ENCODE assay signal across 16 cellular contexts in genomic region chr1:93353286-93353685, GRCh38. TPM values are rescaled to one million over a fixed set of nuclear protein-coding genes. Genes with fewer than 3 reads are reported as not detected.
DNase-seq lines count a peak whose midpoint lies in the region; ATAC-seq and TF ChIP-seq lines count a peak whose summit lies in the region.
"Had no signal": no experiment of that assay in that cellular context is flagged by ENCODE, and none has a peak within 500 bp of the region (broad histone marks: within the 10 kb centered on the region; RNA-seq: fewer than 3 reads in every experiment).

No MANE protein-coding gene starts in this region.

- H3K9me3 Mint-ChIP-seq in activated T-cell treated with anti-CD3 and anti-CD28 coated beads, Interleukin-2, amount 50 U/mL, for 72 hours: no peaks in the 10 kb centered on the region
- H3K9me3 Mint-ChIP-seq: type B pancreatic cell had no signal

- peak in 1 of 2 donors; percentile 22 for ATAC-seq in activated T-cell treated with anti-CD3 and anti-CD28 coated beads, Interleukin-2, amount 50 U/mL, for 72 hours (replicated peaks in 1 of 2)
- peak; percentile 79 for ATAC-seq in SK-N-SH treated with all-trans-retinoic acid at 6 μM for 48 hours

- H3K9me3 ChIP-seq in subcutaneous abdominal adipose tissue (ENCODE audit: control insufficient read depth in 5 of 5, low read length in 5 of 5): no peaks in the 10 kb centered on the region

- H3K4me1 Mint-ChIP-seq in activated T-cell treated with anti-CD3 and anti-CD28 coated beads, Interleukin-2, amount 50 U/mL, for 72 hours (ENCODE audit: low read depth): peaks cover 72% of the 10 kb centered on the region

- H3K36me3 Mint-ChIP-seq in activated T-cell treated with anti-CD3 and anti-CD28 coated beads, Interleukin-2, amount 50 U/mL, for 72 hours (ENCODE audit: insufficient read depth in 2 of 2): peaks cover 7 to 36% of the 10 kb centered on the region in 2 donors

- peaks cover 0 to 49% (median 31%) of the 10 kb centered on the region in 5 donors for H3K4me1 ChIP-seq in subcutaneous abdominal adipose tissue (ENCODE audit: control insufficient read depth in 5 of 5, insufficient read depth in 5 of 5, low read length in 5 of 5)

- H3K27ac ChIP-seq in subcutaneous abdominal adipose tissue (ENCODE audit: low read depth, low read length): peak overlapping the region; percentile 21

- H3K36me3 ChIP-seq in subcutaneous abdominal adipose tissue (ENCODE audit: control insufficient read depth in 5 of 5, insufficient read depth in 5 of 5, low read length in 5 of 5): peaks cover 13 to 37% (median 25%) of the 10 kb centered on the region in 5 donors

- no peaks in the 10 kb centered on the region for H3K27me3 ChIP-seq in subcutaneous abdominal adipose tissue (ENCODE audit: control insufficient read depth in 5 of 5, insufficient read depth in 4 of 5, low read length in 5 of 5)

- peak overlapping the region; percentile 91 for H3K27ac Mint-ChIP-seq in activated T-cell treated with anti-CD3 and anti-CD28 coated beads, Interleukin-2, amount 50 U/mL, for 72 hours
- H3K27ac Mint-ChIP-seq: activated naive CD8-positive, alpha-beta T cell treated with anti-CD3 and anti-CD28 coated beads, Interleukin-2, amount 10 ng/mL, durations not matched to agents 7 days and 5 days; type B pancreatic cell had no signal

- no peak for TF ChIP-seq CTCF in fibroblast of mammary gland (conservative IDR thresholded peaks at IDR 0.05; ENCODE audit: control insufficient read depth, insufficient read depth, low read depth, low read length)

- no peaks in the 10 kb centered on the region for H3K27me3 Mint-ChIP-seq in activated T-cell treated with anti-CD3 and anti-CD28 coated beads, Interleukin-2, amount 50 U/mL, for 72 hours (ENCODE audit: low read depth)
- H3K27me3 Mint-ChIP-seq: activated naive CD8-positive, alpha-beta T cell treated with anti-CD3 and anti-CD28 coated beads, Interleukin-2, amount 10 ng/mL, durations not matched to agents 7 days and 5 days; type B pancreatic cell had no signal

- H3K4me3 ChIP-seq in fibroblast of mammary gland (ENCODE audit: control insufficient read depth, low read depth, low read length): no peak overlapping the region
- H3K4me3 ChIP-seq in subcutaneous abdominal adipose tissue (ENCODE audit: low read depth in 1 of 5, low read length in 5 of 5): no peak overlapping the region

- H3K4me3 Mint-ChIP-seq in activated T-cell treated with anti-CD3 and anti-CD28 coated beads, Interleukin-2, amount 50 U/mL, for 72 hours: peak overlapping the region; percentile 39 to 50
- H3K4me3 Mint-ChIP-seq: type B pancreatic cell had no signal

- no peak for DNase-seq in activated T-cell treated with anti-CD3 and anti-CD28 coated beads, Interleukin-2, amount 50 U/mL, for 72 hours
- no peak for DNase-seq in activated T-cell treated with anti-CD3 and anti-CD28 coated beads, Interleukin-2, amount 50 U/mL, for 48 hours
- DNase-seq in fibroblast of mammary gland (ENCODE audit: low read depth) (peak; percentile 56), ureter (ENCODE audit: low spot score) (no peak), globus pallidus (ENCODE audit: low spot score) (no peak)
- no peak for DNase-seq in central memory CD4-positive, alpha-beta T cell
- DNase-seq: activated CD4-positive, alpha-beta T cell treated with anti-CD3 and anti-CD28 coated beads, Interleukin-2, amount 50 U/mL, for 48 hours; activated naive CD8-positive, alpha-beta T cell treated with anti-CD3 and anti-CD28 coated beads, Interleukin-2, amount 10 ng/mL, durations not matched to agents 7 days and 5 days; DMS53; Karpas-422; NCI-H187 treated with DMSO at 0.1 percent for 48 hours; NCI-H748 treated with DMSO at 0.1 percent for 48 hours; posterior cingulate gyrus had no signal

- H3K9ac ChIP-seq in subcutaneous abdominal adipose tissue (ENCODE audit: low read length in 5 of 5): peak overlapping the region in 2 of 5 donors; percentile 4 to 52

TF ChIP-seq in SK-N-SH treated with all-trans-retinoic acid at 6 μM for 48 hours, 23 proteins besides CTCF, POLR2A, EP300 and RAD21:
- no peak for TF ChIP-seq CSRNP3 (CRISPR knock-in tag; IDR thresholded peaks at IDR 0.05)
- no peak for TF ChIP-seq ZC3H10 (CRISPR knock-in tag; IDR thresholded peaks at IDR 0.05)
- no peak for TF ChIP-seq SNAI2 (CRISPR knock-in tag; IDR thresholded peaks at IDR 0.05)
- no peak for TF ChIP-seq ARNTL (CRISPR knock-in tag; IDR thresholded peaks at IDR 0.05; ENCODE audit: borderline replicate concordance, low read depth)
- no peak for TF ChIP-seq CSDC2 (CRISPR knock-in tag; IDR thresholded peaks at IDR 0.05)
- no peak for TF ChIP-seq CREB5 (CRISPR knock-in tag; IDR thresholded peaks at IDR 0.05; ENCODE audit: low read depth)
- no peak for TF ChIP-seq ESRRG (CRISPR knock-in tag; IDR thresholded peaks at IDR 0.05)
- no peak for TF ChIP-seq BACH2 (CRISPR knock-in tag; IDR thresholded peaks at IDR 0.05; ENCODE audit: borderline replicate concordance)
- no peak for TF ChIP-seq GLIS3 (CRISPR knock-in tag; IDR thresholded peaks at IDR 0.05)
- no peak for TF ChIP-seq POU6F1 (CRISPR knock-in tag; IDR thresholded peaks at IDR 0.05; ENCODE audit: borderline replicate concordance, low read depth)
- no peak for TF ChIP-seq ZFP30 (CRISPR knock-in tag; IDR thresholded peaks at IDR 0.05)
- TF ChIP-seq ZNF8 (CRISPR knock-in tag; IDR thresholded peaks at IDR 0.05): no peak
- TF ChIP-seq ZNF70 (CRISPR knock-in tag; IDR thresholded peaks at IDR 0.05): no peak
- no peak for TF ChIP-seq OSR1 (CRISPR knock-in tag; IDR thresholded peaks at IDR 0.05)

RNA-seq across cellular contexts. Expression of gene DR1, which starts 7.6 kb away (rescaled TPM):
- total RNA-seq in activated T-cell treated with anti-CD3 and anti-CD28 coated beads, Interleukin-2, amount 50 U/mL, for 72 hours: 10 to 100 TPM; 78.4 to 86.2 TPM
- 50.1 TPM for total RNA-seq in ureter
